ENCODE assay signal across 17 cellular contexts in genomic region chr3:3074551-3075257, GRCh38. TPM values are rescaled to one million over a fixed set of nuclear protein-coding genes. Genes with fewer than 3 reads are reported as not detected.
A peak's percentile ranks its signal among the peaks of the same experiment; 100 is the strongest.
DNase-seq lines count a peak whose midpoint lies in the region; ATAC-seq lines count a peak whose summit lies in the region.
"Had no signal": no experiment of that assay in that cellular context is flagged by ENCODE, and none has a peak within 500 bp of the region (broad histone marks: within the 10 kb centered on the region; RNA-seq: fewer than 3 reads in every experiment).

No MANE protein-coding gene starts in this region.

- peaks cover 0 to 7% (median 0%) of the 10 kb centered on the region in 3 donors for H3K27me3 Mint-ChIP-seq in immature natural killer cell (ENCODE audit: low read depth in 3 of 3)
- H3K27me3 Mint-ChIP-seq: activated CD4-positive, alpha-beta T cell treated with anti-CD3 and anti-CD28 coated beads, Interleukin-2, amount 10 ng/mL, durations not matched to agents 7 days and 5 days had no signal

- no peak overlapping the region for H3K4me3 Mint-ChIP-seq in immature natural killer cell
- H3K4me3 Mint-ChIP-seq: activated CD4-positive, alpha-beta T cell treated with anti-CD3 and anti-CD28 coated beads, Interleukin-2, amount 10 ng/mL, durations not matched to agents 7 days and 5 days; activated T-cell treated with anti-CD3 and anti-CD28 coated beads, Interleukin-2, amount 50 U/mL, for 72 hours; T-helper 2 cell treated with Interferon-gamma antibody and Interleukin-4, amounts not matched to agents 5 μg/mL and 100 μg/mL, for 36 hours; type B pancreatic cell had no signal

- no peak overlapping the region for H3K27ac Mint-ChIP-seq in immature natural killer cell
- H3K27ac Mint-ChIP-seq: activated CD4-positive, alpha-beta T cell treated with anti-CD3 and anti-CD28 coated beads, Interleukin-2, amount 10 ng/mL, durations not matched to agents 7 days and 5 days; activated T-cell treated with anti-CD3 and anti-CD28 coated beads, Interleukin-2, amount 50 U/mL, for 72 hours; T-helper 2 cell treated with Interferon-gamma antibody and Interleukin-4, amounts not matched to agents 5 μg/mL and 100 μg/mL, for 36 hours; type B pancreatic cell had no signal

- DNase-seq in COLO829 (ENCODE audit: low spot score): peak; percentile 18
- DNase-seq in activated T-cell treated with anti-CD3 and anti-CD28 coated beads for 4 hours: no peak
- DNase-seq in immature natural killer cell: no peak
- no peak for DNase-seq in NCI-H1417 treated with DMSO at 0.1 percent for 48 hours (lab: John Stamatoyannopoulos, UW)
- DNase-seq in stimulated activated CD4-positive, alpha-beta T cell treated with anti-CD3 and anti-CD28 coated beads, Interleukin-4, amount 100 ng/mL, for 1 hour: no peak
- DNase-seq: activated CD4-positive, alpha-beta T cell treated with anti-CD3 and anti-CD28 coated beads, Interleukin-2, amount 10 ng/mL, durations not matched to agents 7 days and 5 days; activated T-cell treated with anti-CD3 and anti-CD28 coated beads, Interleukin-2, amount 50 U/mL, for 72 hours; C1 segment of cervical spinal cord; DND-41; NCI-H2107; right lobe of liver had no signal

- no peaks in the 10 kb centered on the region for H3K9me3 Mint-ChIP-seq in immature natural killer cell
- H3K9me3 Mint-ChIP-seq: activated CD4-positive, alpha-beta T cell treated with anti-CD3 and anti-CD28 coated beads, Interleukin-2, amount 10 ng/mL, durations not matched to agents 7 days and 5 days; activated T-cell treated with anti-CD3 and anti-CD28 coated beads, Interleukin-2, amount 50 U/mL, for 72 hours; T-helper 2 cell treated with Interferon-gamma antibody and Interleukin-4, amounts not matched to agents 5 μg/mL and 100 μg/mL, for 36 hours; type B pancreatic cell had no signal

- peak; percentile 88 for ATAC-seq in GM18909 (IDR thresholded peaks at IDR 0.05; ENCODE audit: poor library complexity, unreplicated experiment)
- peak; percentile 66 for ATAC-seq in GM21723 (IDR thresholded peaks at IDR 0.05; ENCODE audit: unreplicated experiment)
- peak; percentile 84 for ATAC-seq in HG03196 (IDR thresholded peaks at IDR 0.05; ENCODE audit: unreplicated experiment)
- ATAC-seq: right lobe of liver, Right ventricle myocardium inferior had no signal

- no peaks in the 10 kb centered on the region for H3K36me3 Mint-ChIP-seq in immature natural killer cell
- H3K36me3 Mint-ChIP-seq: type B pancreatic cell had no signal

- no peaks in the 10 kb centered on the region for H3K4me1 Mint-ChIP-seq in immature natural killer cell
- H3K4me1 Mint-ChIP-seq: activated CD4-positive, alpha-beta T cell treated with anti-CD3 and anti-CD28 coated beads, Interleukin-2, amount 10 ng/mL, durations not matched to agents 7 days and 5 days had no signal

RNA-seq across cellular contexts. Expression of gene IL5RA, which starts 35.5 kb away (rescaled TPM):
- polyA plus RNA-seq in immature natural killer cell: 1 to 10 TPM in 1 of 3 donors, not detected in 2; 1.0 TPM

RNA-seq across cellular contexts. Expression of gene TRNT1, which starts 52.0 kb away (rescaled TPM):
- polyA plus RNA-seq in immature natural killer cell: 10 to 100 TPM in 2 of 3 donors, 1 to 10 TPM in 1; 7.4 to 18.7 (median 15.9) TPM
